22 cellular contexts compared by ENCODE assay signal in the genomic region with DNA sequence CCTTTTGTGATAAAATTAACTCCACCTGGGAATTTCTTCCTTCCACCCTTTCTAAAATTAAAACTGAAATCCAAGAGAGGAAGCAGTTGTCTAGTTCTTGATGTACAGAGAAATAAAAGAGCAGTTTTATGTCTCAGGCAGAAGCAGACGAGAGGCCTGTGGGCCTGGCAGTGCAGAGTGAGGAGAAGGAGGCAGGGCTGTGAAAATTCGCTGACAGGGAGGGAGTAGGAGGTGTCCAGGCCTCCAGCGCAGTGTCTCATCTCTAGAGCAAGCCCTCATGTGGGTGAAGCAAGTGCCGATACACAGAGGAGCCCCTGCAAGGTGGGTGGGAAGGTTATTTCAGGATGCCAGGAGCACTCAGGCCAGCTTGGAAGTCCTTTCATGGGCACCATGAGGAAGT.
DNase-seq lines count a peak whose midpoint lies in the region; ATAC-seq and TF ChIP-seq lines count a peak whose summit lies in the region.
"Had no signal": no experiment of that assay in that cellular context is flagged by ENCODE, and none has a peak within 500 bp of the region (broad histone marks: within the 10 kb centered on the region; RNA-seq: fewer than 3 reads in every experiment).

No MANE protein-coding gene starts in this region.

- 59 to 82% (median 73%) methylated on average over 4 of the region's 4 CpGs for WGBS in heart left ventricle, 4 donors
- WGBS in mesenchymal stem cell, result 66% methylated on average over 4 of the region's 4 CpGs
- 65 to 66% methylated on average over 4 of the region's 4 CpGs for WGBS in tibial nerve, 2 donors

- H3K23ac ChIP-seq in mesenchymal stem cell (ENCODE audit: low read length in 2 of 2), result no peak overlapping the region

- no peaks in the 10 kb centered on the region for H3K36me3 ChIP-seq in heart left ventricle
- no peaks in the 10 kb centered on the region for H3K36me3 ChIP-seq in right atrium auricular region
- no peaks in the 10 kb centered on the region for H3K36me3 ChIP-seq in mesenchymal stem cell (ENCODE audit: control insufficient read depth in 1 of 2, insufficient read depth in 2 of 2, low read depth in 1 of 2, low read length in 2 of 2)
- H3K36me3 ChIP-seq in tibial nerve, result peaks cover 0 to 8% (median 0%) of the 10 kb centered on the region in 3 donors
- H3K36me3 ChIP-seq: brain microvascular endothelial cell, thoracic aorta had no signal

- peak overlapping the region in 4 of 5 experiments; percentile 55 to 83 (median 78) for H3K27ac Mint-ChIP-seq in brain
- H3K27ac Mint-ChIP-seq in mesothelial cell of epicardium, result no peak overlapping the region
- H3K27ac Mint-ChIP-seq: activated naive CD8-positive, alpha-beta T cell; activated T-cell treated with anti-CD3 and anti-CD28 coated beads, Interleukin-2, amount 50 U/mL, for 72 hours; progenitor cell of endocrine pancreas; T-helper 17 cell had no signal

- TF ChIP-seq POLR2A in heart left ventricle (IDR thresholded peaks at IDR 0.05) (no peak), tibial nerve (IDR thresholded peaks at IDR 0.05) (no peak)

- H3K18ac ChIP-seq in mesenchymal stem cell (ENCODE audit: low read depth in 1 of 2, low read length in 2 of 2), result no peak overlapping the region

- ATAC-seq in heart left ventricle, result peak in 3 of 4 donors; percentile 42 to 55 (median 42)
- ATAC-seq: activated T-cell treated with anti-CD3 and anti-CD28 coated beads, Interleukin-2, amount 50 U/mL, for 72 hours; T-helper 17 cell had no signal

- H3K79me1 ChIP-seq in mesenchymal stem cell (replicated peaks; ENCODE audit: low read length, poor library complexity, severe bottlenecking), result no peaks in the 10 kb centered on the region

- peaks cover 6% of the 10 kb centered on the region for H3K27me3 Mint-ChIP-seq in brain
- H3K27me3 Mint-ChIP-seq in mesothelial cell of epicardium (ENCODE audit: low read depth), result no peaks in the 10 kb centered on the region
- H3K27me3 Mint-ChIP-seq: activated naive CD8-positive, alpha-beta T cell; T-helper 17 cell had no signal

- no peaks in the 10 kb centered on the region for H3K9me3 ChIP-seq in heart left ventricle
- H3K9me3 ChIP-seq in right atrium auricular region, result no peaks in the 10 kb centered on the region
- H3K9me3 ChIP-seq in mesenchymal stem cell (ENCODE audit: control insufficient read depth, low read length), result no peaks in the 10 kb centered on the region
- H3K9me3 ChIP-seq in tibial nerve, result no peaks in the 10 kb centered on the region
- H3K9me3 ChIP-seq: A549, thoracic aorta had no signal

- no peak overlapping the region for H2BK15ac ChIP-seq in mesenchymal stem cell (ENCODE audit: low read depth, poor library complexity, severe bottlenecking)

- no peak for DNase-seq in heart left ventricle
- DNase-seq in right atrium auricular region (ENCODE audit: low spot score), result no peak
- no peak for DNase-seq in mesenchymal stem cell
- DNase-seq in superior temporal gyrus (ENCODE audit: extremely low spot score), result peak; percentile 42
- DNase-seq in mesothelial cell of epicardium (ENCODE audit: low spot score in 2 of 2, unreplicated experiment in 2 of 2), result no peak
- DNase-seq in hepatic stellate cell (ENCODE audit: low spot score), result no peak
- no peak for DNase-seq in tibial nerve (ENCODE audit: low spot score in 2 of 2)
- DNase-seq: activated CD8-positive, alpha-beta memory T cell treated with anti-CD3 and anti-CD28 coated beads for 24 hours; activated T-cell treated with anti-CD3 and anti-CD28 coated beads, Interleukin-2, amount 50 U/mL, for 72 hours; brain microvascular endothelial cell; cortex of kidney; foreskin fibroblast; KBM-7; NCI-H2081; SIG-M5; T-helper 17 cell had no signal

- H2AK5ac ChIP-seq in mesenchymal stem cell (ENCODE audit: low read length, severe bottlenecking), result peak overlapping the region; percentile 72

- no peak overlapping the region for H4K8ac ChIP-seq in mesenchymal stem cell (ENCODE audit: low read length)

- no peak overlapping the region for H2AFZ ChIP-seq in mesenchymal stem cell (ENCODE audit: low read depth, low read length)

- H3K9ac ChIP-seq in mesenchymal stem cell (ENCODE audit: low read length), result peak overlapping the region; percentile 55

- no peak overlapping the region for H3K14ac ChIP-seq in mesenchymal stem cell (ENCODE audit: low read length in 2 of 2)

- no peak overlapping the region for H3K4ac ChIP-seq in mesenchymal stem cell (ENCODE audit: low read depth in 1 of 2, low read length in 2 of 2)

- H3K4me3 ChIP-seq in heart left ventricle (no peak overlapping the region), right atrium auricular region (no peak overlapping the region), mesenchymal stem cell (ENCODE audit: insufficient read depth in 1 of 2, low read depth in 1 of 2, low read length in 2 of 2) (no peak overlapping the region), tibial nerve (no peak overlapping the region)
- H3K4me3 ChIP-seq: A549, thoracic aorta had no signal

- peaks cover 33% of the 10 kb centered on the region for H3K4me1 Mint-ChIP-seq in brain
- peaks cover 26% of the 10 kb centered on the region for H3K4me1 Mint-ChIP-seq in mesothelial cell of epicardium

- H4K91ac ChIP-seq in mesenchymal stem cell (ENCODE audit: low read length), result no peak overlapping the region

- TF ChIP-seq CTCF in heart left ventricle (IDR thresholded peaks at IDR 0.05) (no peak), right atrium auricular region (IDR thresholded peaks at IDR 0.05) (no peak), brain (conservative IDR thresholded peaks at IDR 0.05) (no peak), mesothelial cell of epicardium (IDR thresholded peaks at IDR 0.05; ENCODE audit: unreplicated experiment) (no peak), tibial nerve (IDR thresholded peaks at IDR 0.05) (no peak)

- intact Hi-C loops in heart left ventricle (cut with DNase I), result no loop called here

- H3K27me3 ChIP-seq in heart left ventricle (no peaks in the 10 kb centered on the region), right atrium auricular region (no peaks in the 10 kb centered on the region), mesenchymal stem cell (ENCODE audit: control insufficient read depth in 1 of 2, insufficient read depth in 1 of 2, low read length in 2 of 2) (no peaks in the 10 kb centered on the region), tibial nerve (no peaks in the 10 kb centered on the region)
- H3K27me3 ChIP-seq: brain microvascular endothelial cell had no signal

- H3K36me3 Mint-ChIP-seq in brain (peaks cover 7% of the 10 kb centered on the region), mesothelial cell of epicardium (no peaks in the 10 kb centered on the region)

- no peak overlapping the region for H2BK12ac ChIP-seq in mesenchymal stem cell (ENCODE audit: low read length in 2 of 2)

- H2BK120ac ChIP-seq in mesenchymal stem cell (ENCODE audit: low read depth, low read length), result no peak overlapping the region

- H3K4me2 ChIP-seq in mesenchymal stem cell (ENCODE audit: low read length, poor library complexity, severe bottlenecking), result no peak overlapping the region
- H3K4me2 ChIP-seq: A549 had no signal

- no peak overlapping the region for H3K27ac ChIP-seq in heart left ventricle
- H3K27ac ChIP-seq in right atrium auricular region, result no peak overlapping the region
- no peak overlapping the region for H3K27ac ChIP-seq in mesenchymal stem cell (ENCODE audit: low read length, poor library complexity, severe bottlenecking)
- no peak overlapping the region for H3K27ac ChIP-seq in tibial nerve
- H3K27ac ChIP-seq: C4-2B, thoracic aorta had no signal

- peak overlapping the region in 1 of 5 experiments; percentile 2 for H3K4me3 Mint-ChIP-seq in brain
- H3K4me3 Mint-ChIP-seq in mesothelial cell of epicardium, result no peak overlapping the region
- H3K4me3 Mint-ChIP-seq: activated naive CD8-positive, alpha-beta T cell; activated T-cell treated with anti-CD3 and anti-CD28 coated beads, Interleukin-2, amount 50 U/mL, for 72 hours had no signal

- peak overlapping the region; percentile 10 for H2BK5ac ChIP-seq in mesenchymal stem cell (ENCODE audit: low read depth, low read length, poor library complexity, severe bottlenecking)

- TF ChIP-seq EP300 in tibial nerve (IDR thresholded peaks at IDR 0.05), result no peak

- H3K9me3 Mint-ChIP-seq in brain (peaks cover 0 to 6% (median 2%) of the 10 kb centered on the region in 5 experiments), mesothelial cell of epicardium (peaks cover 7% of the 10 kb centered on the region)
- H3K9me3 Mint-ChIP-seq: activated T-cell treated with anti-CD3 and anti-CD28 coated beads, Interleukin-2, amount 50 U/mL, for 72 hours had no signal

- H3K4me1 ChIP-seq in heart left ventricle (peaks cover 0 to 8% (median 0%) of the 10 kb centered on the region in 12 donors), right atrium auricular region (peaks cover 0 to 10% of the 10 kb centered on the region in 2 donors), mesenchymal stem cell (ENCODE audit: control insufficient read depth, insufficient read depth, low read depth, low read length) (peaks cover 14% of the 10 kb centered on the region), tibial nerve (peaks cover 0 to 3% (median 0%) of the 10 kb centered on the region in 4 donors)
